14 cellular contexts compared by ENCODE assay signal in genomic region chr2:98663521-98664090, GRCh38. TPM values are rescaled to one million over a fixed set of nuclear protein-coding genes. Genes with fewer than 3 reads are reported as not detected.
A peak's percentile ranks its signal among the peaks of the same experiment; 100 is the strongest.
DNase-seq lines count a peak whose midpoint lies in the region; ATAC-seq and TF ChIP-seq lines count a peak whose summit lies in the region.
"Had no signal": no experiment of that assay in that cellular context is flagged by ENCODE, and none has a peak within 500 bp of the region (broad histone marks: within the 10 kb centered on the region; RNA-seq: fewer than 3 reads in every experiment).

No MANE protein-coding gene starts in this region.

- DNase-seq in CD4-positive, alpha-beta memory T cell = peak; percentile 64 to 77 (median 72)
- no peak for DNase-seq in activated naive CD4-positive, alpha-beta T cell treated with anti-CD3 and anti-CD28 coated beads, Interleukin-2, amount 50 U/mL, for 72 hours (ENCODE audit: low spot score in 2 of 2)
- DNase-seq in natural killer cell (peak; percentile 22), progenitor cell of endocrine pancreas (ENCODE audit: low spot score, unreplicated experiment) (no peak)
- DNase-seq: activated B cell treated with CpG ODN at 0.5 μM for 24 hours; NCI-H1048; NCI-H2227 treated with DMSO at 0.1 percent for 48 hours; stimulated activated CD4-positive, alpha-beta T cell treated with anti-CD3 and anti-CD28 coated beads, Interleukin-12 subunit alpha, Interleukin-12 subunit beta, amount 100 ng/mL, for 4 hours; transverse colon had no signal

- peak overlapping the region; percentile 88 to 99 (median 97) for H3K27ac Mint-ChIP-seq in CD4-positive, alpha-beta memory T cell
- H3K27ac Mint-ChIP-seq in activated naive CD4-positive, alpha-beta T cell treated with anti-CD3 and anti-CD28 coated beads, Interleukin-2, amount 50 U/mL, for 72 hours = peak overlapping the region; percentile 89 to 96
- H3K27ac Mint-ChIP-seq in natural killer cell = peak overlapping the region; percentile 90 to 96
- no peak overlapping the region for H3K27ac Mint-ChIP-seq in progenitor cell of endocrine pancreas
- H3K27ac Mint-ChIP-seq: mesothelial cell of epicardium had no signal

- H3K27ac ChIP-seq in CD4-positive, alpha-beta memory T cell (ENCODE audit: low read depth, low read length) = peak overlapping the region; percentile 51
- H3K27ac ChIP-seq in KOPT-K1 (ENCODE audit: low read depth, low read length, poor library complexity, severe bottlenecking) = peak overlapping the region; percentile 83

- intact Hi-C loops in CD4-positive, alpha-beta memory T cell (cut with micrococcal nuclease) = loop anchor here (1.0 to 2.0 kb wide), 4 partner anchors 8 to 108 kb away; no protein-coding TSS in a partner anchor
- intact Hi-C loops in natural killer cell (cut with micrococcal nuclease) = loop anchor here (2.0 kb wide), 1 partner anchor 67 kb away; the partner anchor contains the start of gene MGAT4A

- no peaks in the 10 kb centered on the region for H3K36me3 ChIP-seq in CD4-positive, alpha-beta memory T cell (ENCODE audit: insufficient read depth, low read length)
- peaks cover 54% of the 10 kb centered on the region for H3K36me3 ChIP-seq in KOPT-K1 (ENCODE audit: insufficient read depth, low read length)

- CTCF ChIA-PET in CD4-positive, alpha-beta memory T cell (lab: Charles Lee; ENCODE audit: partially characterized antibody) = interaction anchor here (0.8 to 2.5 kb wide), 10 partner anchors 14 to 251 kb away, joined by 3 to 12 read pairs (median 3); no protein-coding TSS in a partner anchor

- H3K27me3 Mint-ChIP-seq in CD4-positive, alpha-beta memory T cell = no peaks in the 10 kb centered on the region
- H3K27me3 Mint-ChIP-seq in natural killer cell (ENCODE audit: low read depth in 2 of 2) (no peaks in the 10 kb centered on the region), progenitor cell of endocrine pancreas (no peaks in the 10 kb centered on the region)
- H3K27me3 Mint-ChIP-seq: activated B cell treated with CpG ODN at 0.5 μM for 24 hours had no signal

- H3K9me3 Mint-ChIP-seq in CD4-positive, alpha-beta memory T cell = peaks cover 3 to 14% (median 9%) of the 10 kb centered on the region in 8 donors
- peaks cover 15 to 24% of the 10 kb centered on the region in 2 donors for H3K9me3 Mint-ChIP-seq in activated naive CD4-positive, alpha-beta T cell treated with anti-CD3 and anti-CD28 coated beads, Interleukin-2, amount 50 U/mL, for 72 hours
- H3K9me3 Mint-ChIP-seq in natural killer cell (peaks cover 2 to 9% of the 10 kb centered on the region in 2 donors), progenitor cell of endocrine pancreas (ENCODE audit: low read depth) (peaks cover 9% of the 10 kb centered on the region)

- TF ChIP-seq CTCF in natural killer cell (IDR thresholded peaks at IDR 0.05) (no peak), progenitor cell of endocrine pancreas (IDR thresholded peaks at IDR 0.05; ENCODE audit: unreplicated experiment) (no peak)

- POLR2A ChIA-PET in CD4-positive, alpha-beta memory T cell (lab: Charles Lee; ENCODE audit: partially characterized antibody) = interaction anchor here (0.8 to 12.2 kb wide), 28 partner anchors 8 to 1000 kb away, joined by 3 to 292 read pairs (median 6); partner anchors contain the start of genes ACTR1B, MGAT4A and ZAP70

- peak overlapping the region; percentile 69 to 96 (median 86) for H3K4me3 Mint-ChIP-seq in CD4-positive, alpha-beta memory T cell
- H3K4me3 Mint-ChIP-seq in natural killer cell = peak overlapping the region; percentile 91
- H3K4me3 Mint-ChIP-seq in progenitor cell of endocrine pancreas (ENCODE audit: low read depth) = no peak overlapping the region
- H3K4me3 Mint-ChIP-seq: activated B cell treated with CpG ODN at 0.5 μM for 24 hours, mesothelial cell of epicardium had no signal

- H3K9me3 ChIP-seq in CD4-positive, alpha-beta memory T cell (ENCODE audit: control insufficient read depth in 1 of 2, low read length in 2 of 2) = no peaks in the 10 kb centered on the region
- H3K9me3 ChIP-seq in KOPT-K1 (ENCODE audit: insufficient read depth, low read length, poor library complexity, severe bottlenecking) = peaks cover 32% of the 10 kb centered on the region
- H3K9me3 ChIP-seq: transverse colon had no signal

- peak; percentile 67 to 68 for ATAC-seq in activated naive CD4-positive, alpha-beta T cell treated with anti-CD3 and anti-CD28 coated beads, Interleukin-2, amount 50 U/mL, for 72 hours
- peak; percentile 54 to 76 (median 74) for ATAC-seq in natural killer cell
- ATAC-seq in HG03354 (IDR thresholded peaks at IDR 0.05; ENCODE audit: poor library complexity, severe bottlenecking, unreplicated experiment) = no peak
- ATAC-seq in HG03108 (IDR thresholded peaks at IDR 0.05; ENCODE audit: unreplicated experiment) = no peak
- ATAC-seq: SK-N-SH treated with all-trans-retinoic acid at 6 μM for 48 hours had no signal

- H3K4me3 ChIP-seq in CD4-positive, alpha-beta memory T cell (ENCODE audit: low read length in 2 of 2) = peak overlapping the region; percentile 14 to 54
- H3K4me3 ChIP-seq: transverse colon had no signal

- peaks cover 55 to 91% (median 71%) of the 10 kb centered on the region in 4 donors for H3K4me1 Mint-ChIP-seq in CD4-positive, alpha-beta memory T cell
- H3K4me1 Mint-ChIP-seq in natural killer cell (peaks cover 64 to 66% of the 10 kb centered on the region in 2 donors), progenitor cell of endocrine pancreas (ENCODE audit: low read depth) (no peaks in the 10 kb centered on the region)
- H3K4me1 Mint-ChIP-seq: mesothelial cell of epicardium had no signal

- peaks cover 64 to 68% of the 10 kb centered on the region in 2 donors for H3K36me3 Mint-ChIP-seq in CD4-positive, alpha-beta memory T cell
- peaks cover 34 to 54% of the 10 kb centered on the region in 2 donors for H3K36me3 Mint-ChIP-seq in activated naive CD4-positive, alpha-beta T cell treated with anti-CD3 and anti-CD28 coated beads, Interleukin-2, amount 50 U/mL, for 72 hours
- peaks cover 30% of the 10 kb centered on the region for H3K36me3 Mint-ChIP-seq in natural killer cell
- peaks cover 31% of the 10 kb centered on the region for H3K36me3 Mint-ChIP-seq in progenitor cell of endocrine pancreas (ENCODE audit: insufficient read depth)

- H3K27me3 ChIP-seq in CD4-positive, alpha-beta memory T cell (ENCODE audit: insufficient read depth, low read length) = no peaks in the 10 kb centered on the region
- H3K27me3 ChIP-seq: transverse colon had no signal

- H3K4me1 ChIP-seq in CD4-positive, alpha-beta memory T cell (ENCODE audit: insufficient read depth, low read length) = peaks cover 80% of the 10 kb centered on the region

RNA-seq across cellular contexts. Expression of gene UNC50, which starts 55.2 kb away (rescaled TPM):
- 10 to 100 TPM; 43.5 to 47.2 TPM for total RNA-seq in CD4-positive, alpha-beta memory T cell
- 10 to 100 TPM; 41.8 to 48.8 TPM for polyA plus RNA-seq in CD4-positive, alpha-beta memory T cell
- total RNA-seq in activated naive CD4-positive, alpha-beta T cell treated with anti-CD3 and anti-CD28 coated beads, Interleukin-2, amount 50 U/mL, for 72 hours = 10 to 100 TPM; 21.6 to 23.8 TPM
- 10 to 100 TPM; 30.8 to 40.5 (median 32.1) TPM for total RNA-seq in natural killer cell
- 39.3 and 43.4 TPM in 2 replicates for total RNA-seq in progenitor cell of endocrine pancreas

RNA-seq across cellular contexts. Expression of gene COA5, which starts 55.3 kb away (rescaled TPM):
- total RNA-seq in CD4-positive, alpha-beta memory T cell = 10 to 100 TPM; 51.3 to 52.4 TPM
- 10 to 100 TPM; 32.4 to 40.8 TPM for polyA plus RNA-seq in CD4-positive, alpha-beta memory T cell
- 10 to 100 TPM; 25.0 to 30.3 TPM for total RNA-seq in activated naive CD4-positive, alpha-beta T cell treated with anti-CD3 and anti-CD28 coated beads, Interleukin-2, amount 50 U/mL, for 72 hours
- total RNA-seq in natural killer cell (10 to 100 TPM; 27.4 to 39.6 (median 36.1) TPM), progenitor cell of endocrine pancreas (45.2 TPM in 2 replicates)

Comparison
In these comparisons a context has a peak if more than half of its experiments do, and no peak if none do; other contexts are left out.
1. DNase-seq: peak in CD4-positive, alpha-beta memory T cell (5 of 5) and natural killer cell (single experiment); none in activated naive CD4-positive, alpha-beta T cell treated with anti-CD3 and anti-CD28 coated beads, Interleukin-2, amount 50 U/mL, for 72 hours (0 of 2) and progenitor cell of endocrine pancreas (single experiment).
2. ATAC-seq: peak in activated naive CD4-positive, alpha-beta T cell treated with anti-CD3 and anti-CD28 coated beads, Interleukin-2, amount 50 U/mL, for 72 hours (2 of 2) and natural killer cell (3 of 3); none in HG03354 (single experiment) and HG03108 (single experiment).